In the genomic region with DNA sequence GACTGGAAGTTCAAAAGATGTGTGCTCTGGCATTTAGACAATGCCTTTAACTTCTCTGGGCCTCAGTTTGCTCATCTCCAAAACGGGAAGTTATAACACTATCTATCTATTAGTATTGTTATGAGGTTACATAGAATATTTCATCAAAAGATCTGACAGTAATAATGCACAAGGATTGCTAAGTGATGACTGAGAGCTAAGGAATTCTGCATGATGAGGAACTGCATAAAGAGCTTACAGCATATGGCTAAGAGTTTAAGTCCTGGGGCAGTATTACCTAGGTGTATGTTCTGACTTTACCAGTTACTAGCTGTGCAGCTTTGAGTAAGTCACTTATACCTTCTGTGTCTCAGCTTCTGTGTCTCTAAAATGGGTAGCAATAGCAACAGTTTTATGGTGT, we compare ENCODE assay signal across 23 cellular contexts.
DNase-seq lines count a peak whose midpoint lies in the region; ATAC-seq and TF ChIP-seq lines count a peak whose summit lies in the region.
"Had no signal": no experiment of that assay in that cellular context is flagged by ENCODE, and none has a peak within 500 bp of the region (broad histone marks: within the 10 kb centered on the region; RNA-seq: fewer than 3 reads in every experiment).

No MANE protein-coding gene starts in this region.

- no peaks in the 10 kb centered on the region for H3K4me1 Mint-ChIP-seq in CD8-positive, alpha-beta T cell (ENCODE audit: low read depth)
- H3K4me1 Mint-ChIP-seq: activated naive CD4-positive, alpha-beta T cell treated with anti-CD3 and anti-CD28 coated beads, Interleukin-2, amount 50 U/mL, for 24 hours had no signal

- no peaks in the 10 kb centered on the region for H3K36me3 Mint-ChIP-seq in CD8-positive, alpha-beta T cell
- H3K36me3 Mint-ChIP-seq: activated naive CD4-positive, alpha-beta T cell treated with anti-CD3 and anti-CD28 coated beads, Interleukin-2, amount 50 U/mL, for 24 hours; neural progenitor cell had no signal

- dilution Hi-C loops in IMR-90 (cut with HindIII; ENCODE audit: low sequenced_read_pairs, unreplicated experiment), result no loop called here

- H4K8ac ChIP-seq in IMR-90 (ENCODE audit: low read depth in 2 of 2, low read length in 2 of 2), result no peak overlapping the region

- no peak overlapping the region for H3K14ac ChIP-seq in IMR-90 (replicated peaks; ENCODE audit: low read depth, low read length)

- DNase-seq in AG10803 (ENCODE audit: low read depth) (peak; percentile 27), IMR-90 (peak; percentile 54), astrocyte of the spinal cord (ENCODE audit: low read depth, low spot score) (peak; percentile 43), kidney glomerular epithelial cell (lab: John Stamatoyannopoulos, UW) (peak; percentile 53), dorsolateral prefrontal cortex (no peak)
- no peak for DNase-seq in stimulated activated CD4-positive, alpha-beta T cell treated with anti-CD3 and anti-CD28 coated beads, Interleukin-1b, Interleukin-23, amount 100 ng/mL, for 48 hours
- DNase-seq in CD8-positive, alpha-beta T cell, result no peak
- DNase-seq: activated CD4-positive, alpha-beta T cell treated with anti-CD3 and anti-CD28 coated beads, Interleukin-2, amount 50 U/mL, for 4 hours; activated T-cell treated with anti-CD3 and anti-CD28 coated beads, Interleukin-2, amount 50 U/mL, for 1 hour; Caco-2; effector memory CD8-positive, alpha-beta T cell; hypothalamus; left cardiac atrium; NCI-H774; retina; stomach had no signal

- no peak overlapping the region for H2BK5ac ChIP-seq in IMR-90 (ENCODE audit: low read depth, low read length, poor library complexity, severe bottlenecking)

- POLR2A ChIA-PET in IMR-90 (lab: Charles Lee; ENCODE audit: unreplicated experiment), result no interaction called here
- POLR2A ChIA-PET in CD8-positive, alpha-beta T cell (lab: Charles Lee), result no interaction called here

- H3K9me1 ChIP-seq in IMR-90 (ENCODE audit: insufficient read depth, low read length), result no peaks in the 10 kb centered on the region

- no peak overlapping the region for H4K91ac ChIP-seq in IMR-90 (ENCODE audit: insufficient read depth, low read depth, low read length)

- H2BK20ac ChIP-seq in IMR-90 (ENCODE audit: low read depth, low read length), result no peak overlapping the region

- no peak overlapping the region for H3K56ac ChIP-seq in IMR-90 (ENCODE audit: extremely low read depth, insufficient read depth, low read length)

- peaks cover 2% of the 10 kb centered on the region; the same call in 1 of the 2 replicates for H3K27me3 ChIP-seq in IMR-90 (ENCODE audit: control insufficient read depth, insufficient read depth, low read length)
- H3K27me3 ChIP-seq in dorsolateral prefrontal cortex, result peaks cover 0 to 7% (median 0%) of the 10 kb centered on the region in 45 donors
- H3K27me3 ChIP-seq in CD8-positive, alpha-beta T cell (ENCODE audit: insufficient read depth, low read length), result peaks cover 6% of the 10 kb centered on the region
- H3K27me3 ChIP-seq: cardiac muscle cell, neural progenitor cell, stomach, vagina had no signal

- no peak for TF ChIP-seq RAD21 in IMR-90 (IDR thresholded peaks at IDR 0.05; ENCODE audit: low read length)

- no peak overlapping the region for H2AK9ac ChIP-seq in IMR-90 (replicated peaks; ENCODE audit: low read depth, low read length, poor library complexity)

- no peaks in the 10 kb centered on the region for H3K27me3 Mint-ChIP-seq in CD8-positive, alpha-beta T cell (ENCODE audit: low read depth)

- no peak overlapping the region for H3K18ac ChIP-seq in IMR-90 (ENCODE audit: low read depth, low read length)

- no peak for TF ChIP-seq POLR2A in IMR-90 (IDR thresholded peaks at IDR 0.05; ENCODE audit: low read depth, low read length)

- ATAC-seq in IMR-90 (ENCODE audit: low read depth) (peak; percentile 59), HG03565 (IDR thresholded peaks at IDR 0.05; ENCODE audit: unreplicated experiment) (no peak)
- no peak for ATAC-seq in CD8-positive, alpha-beta T cell
- ATAC-seq: effector memory CD8-positive, alpha-beta T cell; GM12878; left cardiac atrium; Panc1 had no signal

- H3K4me1 ChIP-seq in IMR-90 (ENCODE audit: control insufficient read depth, insufficient read depth, low read length), result no peaks in the 10 kb centered on the region
- H3K4me1 ChIP-seq in CD8-positive, alpha-beta T cell (ENCODE audit: insufficient read depth, low read length), result no peaks in the 10 kb centered on the region
- H3K4me1 ChIP-seq: stomach, vagina had no signal

- H3K27ac ChIP-seq in IMR-90 (ENCODE audit: insufficient read depth, low read length) (no peak overlapping the region), dorsolateral prefrontal cortex (no peak overlapping the region)
- H3K27ac ChIP-seq in CD8-positive, alpha-beta T cell (ENCODE audit: low read depth, low read length), result no peak overlapping the region
- H3K27ac ChIP-seq: cardiac muscle cell, neural progenitor cell, stomach, vagina had no signal

- no peak overlapping the region for H3K4ac ChIP-seq in IMR-90 (ENCODE audit: low read depth, low read length)

- no peaks in the 10 kb centered on the region for H4K20me1 ChIP-seq in IMR-90 (ENCODE audit: insufficient read depth, low read length)

- CTCF ChIA-PET in IMR-90 (lab: Yijun Ruan, JAX), result no interaction called here
- CTCF ChIA-PET in CD8-positive, alpha-beta T cell (lab: Charles Lee), result no interaction called here

- no peak overlapping the region for H3K4me2 ChIP-seq in IMR-90 (ENCODE audit: low read depth, low read length)
- H3K4me2 ChIP-seq: neural progenitor cell had no signal

- H3K36me3 ChIP-seq in IMR-90 (ENCODE audit: control insufficient read depth, insufficient read depth, low read length), result no peaks in the 10 kb centered on the region
- H3K36me3 ChIP-seq in CD8-positive, alpha-beta T cell (ENCODE audit: insufficient read depth, low read length), result no peaks in the 10 kb centered on the region
- H3K36me3 ChIP-seq: cardiac muscle cell, neural progenitor cell, stomach, vagina had no signal

- H3K4me3 ChIP-seq in AG10803 (ENCODE audit: low read length), result no peak overlapping the region
- H3K4me3 ChIP-seq in IMR-90 (ENCODE audit: insufficient read depth, low read depth, low read length), result no peak overlapping the region
- no peak overlapping the region for H3K4me3 ChIP-seq in astrocyte of the spinal cord (ENCODE audit: low read depth, low read length)
- H3K4me3 ChIP-seq in dorsolateral prefrontal cortex, result no peak overlapping the region
- no peak overlapping the region for H3K4me3 ChIP-seq in CD8-positive, alpha-beta T cell (ENCODE audit: low read depth, low read length)
- H3K4me3 ChIP-seq: cardiac muscle cell, GM12878, neural progenitor cell, stomach, vagina had no signal

- no peak overlapping the region for H3K27ac Mint-ChIP-seq in CD8-positive, alpha-beta T cell
- H3K27ac Mint-ChIP-seq: activated naive CD4-positive, alpha-beta T cell treated with anti-CD3 and anti-CD28 coated beads, Interleukin-2, amount 50 U/mL, for 24 hours; effector memory CD8-positive, alpha-beta T cell; neural progenitor cell had no signal

- no peak overlapping the region for H3K23ac ChIP-seq in IMR-90 (ENCODE audit: low read depth, low read length)

- no peak for TF ChIP-seq CTCF in AG10803 (conservative IDR thresholded peaks at IDR 0.05; ENCODE audit: low read length)
- TF ChIP-seq CTCF in IMR-90 (conservative IDR thresholded peaks at IDR 0.05; ENCODE audit: low read depth, low read length), result no peak
- TF ChIP-seq CTCF in astrocyte of the spinal cord (IDR thresholded peaks at IDR 0.05; ENCODE audit: low read depth, low read length), result no peak
- no peak for TF ChIP-seq CTCF in dorsolateral prefrontal cortex (IDR thresholded peaks at IDR 0.05 in 54 of 56, conservative IDR thresholded peaks at IDR 0.05 in 2 of 56; ENCODE audit: low read depth in 1 of 56, partially characterized antibody in 56 of 56)
- no peak for TF ChIP-seq CTCF in CD8-positive, alpha-beta T cell (IDR thresholded peaks at IDR 0.05)

- no peak overlapping the region for H2BK15ac ChIP-seq in IMR-90 (ENCODE audit: low read depth, low read length)

- no peaks in the 10 kb centered on the region for H3K9me3 Mint-ChIP-seq in CD8-positive, alpha-beta T cell
- H3K9me3 Mint-ChIP-seq: activated naive CD4-positive, alpha-beta T cell treated with anti-CD3 and anti-CD28 coated beads, Interleukin-2, amount 50 U/mL, for 24 hours; effector memory CD8-positive, alpha-beta T cell; neural progenitor cell had no signal

- H3K4me3 Mint-ChIP-seq in CD8-positive, alpha-beta T cell, result no peak overlapping the region
- H3K4me3 Mint-ChIP-seq: activated naive CD4-positive, alpha-beta T cell treated with anti-CD3 and anti-CD28 coated beads, Interleukin-2, amount 50 U/mL, for 24 hours; effector memory CD8-positive, alpha-beta T cell; neural progenitor cell had no signal

- no peak overlapping the region for H2AFZ ChIP-seq in IMR-90 (replicated peaks; ENCODE audit: low read length, poor library complexity)
- H2AFZ ChIP-seq: neural progenitor cell had no signal

- intact Hi-C loops in IMR-90 (cut with micrococcal nuclease) (no loop called here), dorsolateral prefrontal cortex (cut with DNase I) (no loop called here)
- intact Hi-C loops in CD8-positive, alpha-beta T cell (cut with DNase I, micrococcal nuclease), result no loop called here

- no TSS peak for BruUV-seq in IMR-90 (replicated peaks; lab: Mats Ljungman, UMichigan)

- no peak overlapping the region for H3K9ac ChIP-seq in IMR-90 (ENCODE audit: low read depth, low read length)
- H3K9ac ChIP-seq: neural progenitor cell had no signal

- H2AK5ac ChIP-seq in IMR-90 (ENCODE audit: low read depth, low read length), result no peak overlapping the region

- WGBS in IMR-90 (ENCODE audit: extremely low coverage in 2 of 2, insufficient read length in 1 of 2), 2 experiments, result no CpG with 5 or more reads among the region's 1 CpG

- H3K9me3 ChIP-seq in IMR-90 (ENCODE audit: control insufficient read depth, insufficient read depth, low read length), result no peaks in the 10 kb centered on the region
- no peaks in the 10 kb centered on the region for H3K9me3 ChIP-seq in CD8-positive, alpha-beta T cell (ENCODE audit: low read length)
- H3K9me3 ChIP-seq: Caco-2, stomach, vagina had no signal

- H2BK120ac ChIP-seq in IMR-90 (ENCODE audit: low read depth, low read length), result no peak overlapping the region

- no peaks in the 10 kb centered on the region for H3K79me1 ChIP-seq in IMR-90 (ENCODE audit: low read depth in 1 of 2, low read length in 2 of 2)

- no peak overlapping the region for H4K5ac ChIP-seq in IMR-90 (ENCODE audit: low read depth, low read length)

- in situ Hi-C loops in IMR-90 (cut with MboI; ENCODE audit: low sequenced_read_pairs) (no loop called here), astrocyte of the spinal cord (cut with HindIII; ENCODE audit: low sequenced_read_pairs) (no loop called here)

TF ChIP-seq in IMR-90, 13 proteins besides CTCF, POLR2A, EP300 and RAD21 (continues in another document):
- TF ChIP-seq SMC3 (IDR thresholded peaks at IDR 0.05; ENCODE audit: low read depth, low read length) (no peak), NFE2L2 (IDR thresholded peaks at IDR 0.05; ENCODE audit: low read depth, low read length) (no peak), RCOR1 (IDR thresholded peaks at IDR 0.05; ENCODE audit: insufficient replicate concordance, low read length) (no peak), RFX5 (IDR thresholded peaks at IDR 0.05; ENCODE audit: low read depth, low read length) (no peak)

Comparison
In these comparisons a context has a peak if more than half of its experiments do, and no peak if none do; other contexts are left out.
1. DNase-seq: peak in AG10803 (single experiment), IMR-90 (single experiment), astrocyte of the spinal cord (single experiment) and kidney glomerular epithelial cell (single experiment); none in dorsolateral prefrontal cortex (0 of 10), stimulated activated CD4-positive, alpha-beta T cell treated with anti-CD3 and anti-CD28 coated beads, Interleukin-1b, Interleukin-23, amount 100 ng/mL, for 48 hours (single experiment) and CD8-positive, alpha-beta T cell (0 of 7).